In genomic region chr11:124748100-124748418, GRCh38 we compare ENCODE assay signal across 20 cellular contexts. TPM values are rescaled to one million over a fixed set of nuclear protein-coding genes. Genes with fewer than 3 reads are reported as not detected.
DNase-seq lines count a peak whose midpoint lies in the region; ATAC-seq and TF ChIP-seq lines count a peak whose summit lies in the region.
"Had no signal": no experiment of that assay in that cellular context is flagged by ENCODE, and none has a peak within 500 bp of the region (broad histone marks: within the 10 kb centered on the region; RNA-seq: fewer than 3 reads in every experiment).

No MANE protein-coding gene starts in this region.

- peaks cover 14% of the 10 kb centered on the region for H3K9me1 ChIP-seq in IMR-90 (ENCODE audit: insufficient read depth, low read length)

- CTCF ChIA-PET in IMR-90 (lab: Yijun Ruan, JAX), result no interaction called here

- BruUV-seq in IMR-90 (replicated peaks; lab: Mats Ljungman, UMichigan), result no TSS peak

- no peak for TF ChIP-seq RAD21 in IMR-90 (IDR thresholded peaks at IDR 0.05; ENCODE audit: low read length)

- TF ChIP-seq POLR2A in IMR-90 (IDR thresholded peaks at IDR 0.05; ENCODE audit: low read depth, low read length), result no peak
- no peak for TF ChIP-seq POLR2A in esophagus squamous epithelium (IDR thresholded peaks at IDR 0.05)
- no peak for TF ChIP-seq POLR2A in stomach (IDR thresholded peaks at IDR 0.05)

- peak overlapping the region; percentile 77; the same call in 1 of the 2 replicates for H2AK5ac ChIP-seq in IMR-90 (ENCODE audit: low read depth, low read length)

- H2AFZ ChIP-seq in IMR-90 (replicated peaks; ENCODE audit: low read length, poor library complexity), result peak overlapping the region; percentile 16

- H3K14ac ChIP-seq in IMR-90 (replicated peaks; ENCODE audit: low read depth, low read length), result peak overlapping the region; percentile 68; the same call in 1 of the 2 replicates

- H3K18ac ChIP-seq in IMR-90 (ENCODE audit: low read depth, low read length), result no peak overlapping the region

- no CpG with 5 or more reads among the region's 7 CpGs for WGBS in IMR-90 (ENCODE audit: extremely low coverage in 2 of 2, insufficient read length in 1 of 2), 2 experiments
- WGBS in esophagus squamous epithelium, 2 donors, result 53 to 75% methylated on average over 6 of the region's 7 CpGs
- WGBS in stomach, 5 donors, result 26 to 56% (median 29%) methylated on average over 7 of the region's 7 CpGs

- no peak overlapping the region for H3K4me3 ChIP-seq in CD4-positive, CD25-positive, alpha-beta regulatory T cell (ENCODE audit: low read depth, low read length)
- H3K4me3 ChIP-seq in IMR-90 (ENCODE audit: insufficient read depth, low read depth, low read length) (no peak overlapping the region), esophagus squamous epithelium (no peak overlapping the region), stomach (peak overlapping the region in 3 of 4 donors; percentile 9 to 35 (median 10))
- H3K4me3 ChIP-seq: prostate gland, skin epidermis had no signal

- in situ Hi-C loops in IMR-90 (cut with MboI; ENCODE audit: low sequenced_read_pairs), result no loop called here

- H3K9ac ChIP-seq in IMR-90 (ENCODE audit: low read depth, low read length), result no peak overlapping the region

- H3K4me2 ChIP-seq in IMR-90 (ENCODE audit: low read depth, low read length), result no peak overlapping the region

- no peaks in the 10 kb centered on the region for H3K36me3 ChIP-seq in CD4-positive, CD25-positive, alpha-beta regulatory T cell (ENCODE audit: control insufficient read depth, insufficient read depth, low read length)
- no peaks in the 10 kb centered on the region for H3K36me3 ChIP-seq in IMR-90 (ENCODE audit: control insufficient read depth, insufficient read depth, low read length)
- H3K36me3 ChIP-seq in esophagus squamous epithelium, result no peaks in the 10 kb centered on the region
- H3K36me3 ChIP-seq in stomach, result no peaks in the 10 kb centered on the region
- H3K36me3 ChIP-seq: prostate gland had no signal

- TF ChIP-seq CTCF in IMR-90 (conservative IDR thresholded peaks at IDR 0.05; ENCODE audit: low read depth, low read length) (no peak), esophagus squamous epithelium (IDR thresholded peaks at IDR 0.05) (no peak), stomach (IDR thresholded peaks at IDR 0.05) (no peak)

- POLR2A ChIA-PET in IMR-90 (lab: Charles Lee; ENCODE audit: unreplicated experiment), result no interaction called here

- H2BK15ac ChIP-seq in IMR-90 (ENCODE audit: low read depth, low read length), result peak overlapping the region; percentile 34; the same call in 1 of the 3 replicates

- H3K9me3 ChIP-seq in CD4-positive, CD25-positive, alpha-beta regulatory T cell (ENCODE audit: control insufficient read depth in 2 of 2, low read length in 2 of 2), result no peaks in the 10 kb centered on the region
- no peaks in the 10 kb centered on the region for H3K9me3 ChIP-seq in IMR-90 (ENCODE audit: control insufficient read depth, insufficient read depth, low read length)
- no peaks in the 10 kb centered on the region for H3K9me3 ChIP-seq in esophagus squamous epithelium
- H3K9me3 ChIP-seq in stomach, result no peaks in the 10 kb centered on the region
- H3K9me3 ChIP-seq: prostate gland had no signal

- no peaks in the 10 kb centered on the region for H3K27me3 ChIP-seq in CD4-positive, CD25-positive, alpha-beta regulatory T cell (ENCODE audit: control insufficient read depth, insufficient read depth, low read length)
- H3K27me3 ChIP-seq in IMR-90 (ENCODE audit: control insufficient read depth, insufficient read depth, low read length) (no peaks in the 10 kb centered on the region; the same call in 1 of the 2 replicates), esophagus squamous epithelium (peaks cover 0 to 92% (median 1%) of the 10 kb centered on the region in 4 donors), stomach (peaks cover 0 to 94% (median 23%) of the 10 kb centered on the region in 3 donors)

- intact Hi-C loops in IMR-90 (cut with micrococcal nuclease), result loop anchor here (10.0 kb wide), 1 partner anchor 73 kb away; the partner anchor contains the start of genes SIAE and SPA17
- intact Hi-C loops in esophagus squamous epithelium (cut with DNase I), result no loop called here
- intact Hi-C loops in stomach (cut with DNase I; ENCODE audit: low total_unique reads), result no loop called here

- no peak for TF ChIP-seq EP300 in stomach (IDR thresholded peaks at IDR 0.05)

- peak overlapping the region; percentile 47; the same call in 1 of the 2 replicates for H3K4ac ChIP-seq in IMR-90 (ENCODE audit: low read depth, low read length)

- H2BK5ac ChIP-seq in IMR-90 (ENCODE audit: low read depth, low read length, poor library complexity, severe bottlenecking), result no peak overlapping the region

- H3K4me1 Mint-ChIP-seq in CD4-positive, CD25-positive, alpha-beta regulatory T cell, result peaks cover 0 to 24% (median 3%) of the 10 kb centered on the region in 4 donors

- H3K27ac Mint-ChIP-seq in CD4-positive, CD25-positive, alpha-beta regulatory T cell, result no peak overlapping the region
- H3K27ac Mint-ChIP-seq: H9, memory B cell had no signal

- ATAC-seq in CD4-positive, CD25-positive, alpha-beta regulatory T cell (ENCODE audit: low read depth in 2 of 2), result no peak
- ATAC-seq in IMR-90 (ENCODE audit: low read depth) (no peak), GM18517 (IDR thresholded peaks at IDR 0.05; ENCODE audit: unreplicated experiment) (no peak)

- no peak overlapping the region; a peak in 1 of 4 replicates for H4K8ac ChIP-seq in IMR-90 (ENCODE audit: low read depth in 2 of 2, low read length in 2 of 2)

- no peak overlapping the region for H3K56ac ChIP-seq in IMR-90 (ENCODE audit: extremely low read depth, insufficient read depth, low read length)

- H3K79me1 ChIP-seq in IMR-90 (ENCODE audit: low read depth in 1 of 2, low read length in 2 of 2), result no peaks in the 10 kb centered on the region; a peak in 1 of 4 replicates

- no peaks in the 10 kb centered on the region for H3K36me3 Mint-ChIP-seq in CD4-positive, CD25-positive, alpha-beta regulatory T cell

- H4K5ac ChIP-seq in IMR-90 (ENCODE audit: low read depth, low read length), result no peak overlapping the region

- H4K20me1 ChIP-seq in IMR-90 (ENCODE audit: insufficient read depth, low read length), result no peaks in the 10 kb centered on the region

- peaks cover 14% of the 10 kb centered on the region for H3K27me3 Mint-ChIP-seq in CD4-positive, CD25-positive, alpha-beta regulatory T cell
- H3K27me3 Mint-ChIP-seq: memory B cell had no signal

- H2BK20ac ChIP-seq in IMR-90 (ENCODE audit: low read depth, low read length), result peak overlapping the region; percentile 50; the same call in 1 of the 2 replicates

- peak overlapping the region; percentile 62 for H2AK9ac ChIP-seq in IMR-90 (replicated peaks; ENCODE audit: low read depth, low read length, poor library complexity)

- H3K23ac ChIP-seq in IMR-90 (ENCODE audit: low read depth, low read length), result no peak overlapping the region

- no peaks in the 10 kb centered on the region for H3K9me3 Mint-ChIP-seq in CD4-positive, CD25-positive, alpha-beta regulatory T cell
- H3K9me3 Mint-ChIP-seq: memory B cell had no signal

- dilution Hi-C loops in IMR-90 (cut with HindIII; ENCODE audit: low sequenced_read_pairs, unreplicated experiment), result no loop called here

- peak overlapping the region; percentile 72; the same call in 1 of the 2 replicates for H2BK120ac ChIP-seq in IMR-90 (ENCODE audit: low read depth, low read length)

- H4K91ac ChIP-seq in IMR-90 (ENCODE audit: insufficient read depth, low read depth, low read length), result no peak overlapping the region

- no peak for DNase-seq in CD4-positive, CD25-positive, alpha-beta regulatory T cell
- DNase-seq in IMR-90 (no peak), esophagus squamous epithelium (lab: John Stamatoyannopoulos, UW) (no peak), stomach (no peak), GM03348 (ENCODE audit: low spot score) (no peak), GM19238 (ENCODE audit: insufficient read length, low spot score) (no peak), GF-D8 (lab: John Stamatoyannopoulos, UW) (no peak)
- DNase-seq: activated CD4-positive, alpha-beta T cell treated with anti-CD3 and anti-CD28 coated beads, Interleukin-2, amount 50 U/mL, for 1 hour; cerebellar nuclear complex; effector memory CD4-positive, alpha-beta T cell; H9; NCI-H1105; NCI-H526; Right ventricle myocardium superior; stimulated activated CD4-positive, alpha-beta T cell treated with anti-CD3 and anti-CD28 coated beads, Interleukin-2, amount 100 ng/mL, for 48 hours had no signal

- peak overlapping the region in 3 of 4 donors; percentile 40 to 96 (median 62) for H3K4me3 Mint-ChIP-seq in CD4-positive, CD25-positive, alpha-beta regulatory T cell

- no peak overlapping the region for H3K27ac ChIP-seq in CD4-positive, CD25-positive, alpha-beta regulatory T cell (ENCODE audit: insufficient read depth, low read length, poor library complexity, severe bottlenecking)
- H3K27ac ChIP-seq in IMR-90 (ENCODE audit: insufficient read depth, low read length) (no peak overlapping the region), esophagus squamous epithelium (peak overlapping the region; percentile 63 to 83 (median 78)), stomach (peak overlapping the region; percentile 91 to 98 (median 96))

- H3K4me1 ChIP-seq in CD4-positive, CD25-positive, alpha-beta regulatory T cell (ENCODE audit: control insufficient read depth, insufficient read depth, low read length, poor library complexity, severe bottlenecking), result peaks cover 7% of the 10 kb centered on the region
- peaks cover 10% of the 10 kb centered on the region for H3K4me1 ChIP-seq in IMR-90 (ENCODE audit: control insufficient read depth, insufficient read depth, low read length)
- peaks cover 24 to 61% (median 34%) of the 10 kb centered on the region in 3 donors for H3K4me1 ChIP-seq in esophagus squamous epithelium
- peaks cover 22 to 75% (median 65%) of the 10 kb centered on the region in 4 donors for H3K4me1 ChIP-seq in stomach
- H3K4me1 ChIP-seq: prostate gland had no signal

RNA-seq across cellular contexts. Expression of gene VSIG2, which starts 4.0 kb away (rescaled TPM):
- total RNA-seq in CD4-positive, CD25-positive, alpha-beta regulatory T cell, result 0.44 TPM
- polyA plus RNA-seq in CD4-positive, CD25-positive, alpha-beta regulatory T cell, result 1 to 10 TPM in 2 of 4 donors, under 1 TPM in 2; 0.71 to 3.9 (median 0.95) TPM
- total RNA-seq in IMR-90 (2012; rRNA removed) (not detected in 2 replicates), esophagus squamous epithelium (10 to 100 TPM in 1 of 4 donors, 1 to 10 TPM in 3; 5.1 to 10.2 (median 7.6) TPM), stomach (100 to 1,000 TPM in 3 of 5 donors, 10 to 100 TPM in 2; 80.5 to 419 (median 147) TPM)
- polyA plus RNA-seq in IMR-90 (2012; rRNA removed) (not detected in 2 replicates), stomach (100 to 1,000 TPM; 178 to 219 (median 196) TPM)
- polyA plus RNA-seq in IMR-90 (2012; cell fraction: cytosol; rRNA removed), result 0.03 TPM in 1 of 2 replicates, not detected in the other
- polyA plus RNA-seq in IMR-90 (2012; cell fraction: nucleus; rRNA removed; ENCODE audit: low replicate concordance), result not detected in 2 replicates
- total RNA-seq: H9 had no signal
- polyA plus RNA-seq: neural cell had no signal

RNA-seq across cellular contexts. Expression of gene NRGN, which starts 8.3 kb away (rescaled TPM):
- total RNA-seq in CD4-positive, CD25-positive, alpha-beta regulatory T cell, result 58.8 TPM
- polyA plus RNA-seq in CD4-positive, CD25-positive, alpha-beta regulatory T cell, result under 1 TPM; 0.16 to 0.23 (median 0.22) TPM
- total RNA-seq in IMR-90 (2012; rRNA removed) (0.54 and 0.83 TPM in 2 replicates), esophagus squamous epithelium (1 to 10 TPM in 3 of 4 donors, under 1 TPM in 1; 0.83 to 5.0 (median 1.5) TPM), stomach (under 1 TPM in 2 of 5 donors, not detected in 3; 0.37 to 0.87 TPM)
- polyA plus RNA-seq in IMR-90 (2012; rRNA removed) (24.8 and 27.8 TPM in 2 replicates), stomach (1 to 10 TPM in 2 of 3 donors, not detected in 1; 3.1 to 5.5 TPM)
- polyA plus RNA-seq in IMR-90 (2012; cell fraction: cytosol; rRNA removed), result 27.1 and 28.3 TPM in 2 replicates
- polyA plus RNA-seq in IMR-90 (2012; cell fraction: nucleus; rRNA removed; ENCODE audit: low replicate concordance), result 14.9 and 33.1 TPM in 2 replicates

RNA-seq across cellular contexts. Expression of gene ESAM, which starts 14.0 kb away (rescaled TPM):
- total RNA-seq in CD4-positive, CD25-positive, alpha-beta regulatory T cell, result 3.0 TPM
- 1 to 10 TPM in 2 of 4 donors, under 1 TPM in 1, not detected in 1; 0.55 to 3.1 (median 2.3) TPM for polyA plus RNA-seq in CD4-positive, CD25-positive, alpha-beta regulatory T cell
- total RNA-seq in IMR-90 (2012; rRNA removed) (under 0.01 TPM in 1 of 2 replicates, not detected in the other), esophagus squamous epithelium (10 to 100 TPM in 2 of 4 donors, 1 to 10 TPM in 2; 5.6 to 23.1 (median 9.7) TPM), stomach (10 to 100 TPM in 1 of 5 donors, 1 to 10 TPM in 4; 4.1 to 11.3 (median 9.4) TPM)
- polyA plus RNA-seq in IMR-90 (2012; rRNA removed) (0.12 and 0.20 TPM in 2 replicates), stomach (10 to 100 TPM in 2 of 3 donors, 1 to 10 TPM in 1; 8.1 to 19.6 (median 13.9) TPM)
- polyA plus RNA-seq in IMR-90 (2012; cell fraction: cytosol; rRNA removed), result 0.10 and 0.11 TPM in 2 replicates
- 1.7 and 2.7 TPM in 2 replicates for polyA plus RNA-seq in IMR-90 (2012; cell fraction: nucleus; rRNA removed; ENCODE audit: low replicate concordance)

RNA-seq across cellular contexts. Expression of gene MSANTD2, which starts 52.1 kb away (rescaled TPM):
- total RNA-seq in CD4-positive, CD25-positive, alpha-beta regulatory T cell, result 10.0 TPM
- 1 to 10 TPM; 1.9 to 5.4 (median 4.2) TPM for polyA plus RNA-seq in CD4-positive, CD25-positive, alpha-beta regulatory T cell
- total RNA-seq in IMR-90 (2012; rRNA removed), result 5.0 and 6.4 TPM in 2 replicates
- 4.8 and 6.0 TPM in 2 replicates for polyA plus RNA-seq in IMR-90 (2012; rRNA removed)
- 2.5 and 2.6 TPM in 2 replicates for polyA plus RNA-seq in IMR-90 (2012; cell fraction: cytosol; rRNA removed)
- 6.8 and 33.8 TPM in 2 replicates for polyA plus RNA-seq in IMR-90 (2012; cell fraction: nucleus; rRNA removed; ENCODE audit: low replicate concordance)
- total RNA-seq in esophagus squamous epithelium, result 10 to 100 TPM in 1 of 4 donors, 1 to 10 TPM in 3; 5.2 to 16.4 (median 6.7) TPM
- 10 to 100 TPM in 3 of 5 donors, 1 to 10 TPM in 2; 3.2 to 40.2 (median 20.9) TPM for total RNA-seq in stomach
- polyA plus RNA-seq in stomach, result 10 to 100 TPM in 1 of 3 donors, 1 to 10 TPM in 2; 2.8 to 11.3 (median 3.1) TPM

Comparison
In these comparisons a context has a peak if more than half of its experiments do, and no peak if none do; other contexts are left out.
1. H3K27ac ChIP-seq: peak in esophagus squamous epithelium (4 of 4) and stomach (5 of 5); none in CD4-positive, CD25-positive, alpha-beta regulatory T cell (single experiment) and IMR-90 (single experiment).
2. H3K4me3 ChIP-seq: peak in stomach (3 of 4); none in CD4-positive, CD25-positive, alpha-beta regulatory T cell (single experiment), IMR-90 (single experiment) and esophagus squamous epithelium (0 of 4).
3. RNA of gene VSIG2, which starts 4.0 kb away (total RNA-seq): 80.5 to 419 TPM in stomach; 5.1 to 10.2 TPM in esophagus squamous epithelium, 0.44 TPM in CD4-positive, CD25-positive, alpha-beta regulatory T cell (single experiment) and not detected in IMR-90; every median in the first group is over 4 times any median in the second.